In genomic region chr12:49130151-49131050, GRCh38 we compare ENCODE assay signal across 8 cellular contexts. TPM values are rescaled to one million over a fixed set of nuclear protein-coding genes. Genes with fewer than 3 reads are reported as not detected.
DNase-seq lines count a peak whose midpoint lies in the region; ATAC-seq and TF ChIP-seq lines count a peak whose summit lies in the region.

No MANE protein-coding gene starts in this region.

- H3K4me3 ChIP-seq in prostate gland: peak overlapping the region; percentile 85 to 97

- WGBS in prostate gland: under 1% methylated on average over 66 of the region's 66 CpGs

- no peaks in the 10 kb centered on the region for H3K36me3 ChIP-seq in prostate gland

- no peaks in the 10 kb centered on the region for H3K27me3 ChIP-seq in prostate gland (replicated peaks; ENCODE audit: insufficient read depth)

- DNase-seq in GM13977 (ENCODE audit: low spot score): peak; percentile 92
- DNase-seq in NCI-H146 (lab: John Stamatoyannopoulos, UW): peak; percentile 97
- peak; percentile 86 to 97 (median 91) for DNase-seq in T-helper 1 cell
- DNase-seq in amniotic stem cell (lab: John Stamatoyannopoulos, UW): peak; percentile 88
- DNase-seq in left ventricle myocardium superior: peak; percentile 97
- DNase-seq in prostate gland (ENCODE audit: low spot score): peak; percentile 92
- DNase-seq in ureter (ENCODE audit: low spot score): peak; percentile 96

- TF ChIP-seq POLR2A in prostate gland (IDR thresholded peaks at IDR 0.05): peak; percentile 66

- ATAC-seq in HG02884 (IDR thresholded peaks at IDR 0.05; ENCODE audit: unreplicated experiment) (peak; percentile 45), left ventricle myocardium superior (peak; percentile 86)

- no peaks in the 10 kb centered on the region for H3K4me1 ChIP-seq in prostate gland (replicated peaks)

- TF ChIP-seq CTCF in GM13977 (IDR thresholded peaks at IDR 0.05; ENCODE audit: extremely low read depth, insufficient read depth, missing control alignments) (peak; percentile 96), prostate gland (IDR thresholded peaks at IDR 0.05) (peak; percentile 73 to 93 (median 89))

- intact Hi-C loops in left ventricle myocardium superior (cut with micrococcal nuclease): loop anchor here (10.0 kb wide), 1 partner anchor 104 kb away; no protein-coding TSS in a partner anchor
- intact Hi-C loops in prostate gland (cut with DNase I): loop anchor here (1.0 to 2.0 kb wide), 2 partner anchors 58 to 105 kb away; partner anchors contain the start of gene TUBA1A

- in situ Hi-C loops in GM13977 (cut with MboI; ENCODE audit: low pct_unique_long_range_greater_than_20kb, low sequenced_read_pairs, unreplicated experiment): no loop called here

- no peaks in the 10 kb centered on the region for H3K9me3 ChIP-seq in prostate gland

- peak overlapping the region; percentile 98 to 100 for H3K27ac ChIP-seq in prostate gland

RNA-seq across cellular contexts. Expression of gene TUBA1B, which starts 0.8 kb away (rescaled TPM):
- total RNA-seq in left ventricle myocardium superior (329 TPM), prostate gland (100 to 1,000 TPM; 292 to 922 TPM), ureter (496 TPM)

RNA-seq across cellular contexts. Expression of gene LMBR1L, which starts 19.8 kb away (rescaled TPM):
- total RNA-seq in left ventricle myocardium superior (30.7 TPM), prostate gland (100 to 1,000 TPM in 1 of 2 donors, 10 to 100 TPM in 1; 25.2 to 143 TPM), ureter (85.7 TPM)

RNA-seq across cellular contexts. Expression of gene DHH, which starts 35.8 kb away (rescaled TPM):
- total RNA-seq in left ventricle myocardium superior (0.52 TPM), prostate gland (100 to 1,000 TPM in 1 of 2 donors, under 1 TPM in 1; 0.18 to 114 TPM), ureter (0.70 TPM)

RNA-seq across cellular contexts. Expression of gene TUBA1A, which starts 58.5 kb away (rescaled TPM):
- total RNA-seq in left ventricle myocardium superior (69.9 TPM), prostate gland (100 to 1,000 TPM in 1 of 2 donors, 10 to 100 TPM in 1; 81.6 to 253 TPM), ureter (107 TPM)

Comparison
In these comparisons a context has a peak if more than half of its experiments do, and no peak if none do; other contexts are left out.
1. Peak in every context shown above with its lines: DNase-seq, ATAC-seq, H3K4me3 ChIP-seq and H3K27ac ChIP-seq.